Comparison of ENCODE assay signal across 29 cellular contexts in the genomic region with DNA sequence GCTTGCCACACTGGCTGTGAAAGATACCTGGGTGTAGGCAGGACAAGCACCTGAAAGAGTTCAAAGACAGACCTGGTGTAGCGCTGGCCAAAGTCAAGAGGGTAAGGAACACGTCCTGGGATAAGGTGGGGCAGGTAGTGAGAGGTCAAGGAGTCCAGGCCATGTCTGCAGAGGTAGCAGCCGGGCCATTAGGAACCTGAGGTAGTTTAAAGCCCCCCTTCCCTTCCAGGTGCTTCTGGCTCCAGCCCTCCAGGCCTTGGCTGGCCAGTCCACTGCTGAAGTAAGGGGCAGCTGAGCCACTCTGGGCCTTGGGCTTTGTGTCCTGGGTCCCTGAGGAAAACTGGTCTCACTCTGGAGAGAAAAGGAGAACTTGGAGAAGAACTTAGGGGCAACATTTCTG. TPM values are rescaled to one million over a fixed set of nuclear protein-coding genes. Genes with fewer than 3 reads are reported as not detected.
DNase-seq lines count a peak whose midpoint lies in the region; ATAC-seq and TF ChIP-seq lines count a peak whose summit lies in the region.
"Had no signal": no experiment of that assay in that cellular context is flagged by ENCODE, and none has a peak within 500 bp of the region (broad histone marks: within the 10 kb centered on the region; RNA-seq: fewer than 3 reads in every experiment).

No MANE protein-coding gene starts in this region.

- DNase-seq in IMR-90 (no peak), endothelial cell (ENCODE audit: low spot score) (no peak), trophoblast cell (no peak), testis (no peak), GM10248 (ENCODE audit: extremely low spot score) (no peak), NCI-H128 (lab: John Stamatoyannopoulos, UW; ENCODE audit: unreplicated experiment) (no peak), anterior cingulate cortex (lab: John Stamatoyannopoulos, UW) (no peak)
- DNase-seq: CD4-positive, CD25-positive, alpha-beta regulatory T cell; DMS53; H9; KBM-7; MV-4-11; NCI-H1105; NCI-H146; NCI-H1930; NCI-H446 treated with DMSO at 0.1 percent for 48 hours; NCI-H526; NCI-H82; NK-92 treated with Interleukin-12 subunit alpha and Interleukin-12 subunit beta, amount 100 ng/mL, for 24 hours; PC-3 had no signal

- H4K91ac ChIP-seq in IMR-90 (ENCODE audit: insufficient read depth, low read depth, low read length) = no peak overlapping the region
- peak overlapping the region; percentile 92 for H4K91ac ChIP-seq in trophoblast cell (ENCODE audit: low read depth, low read length)

- H4K8ac ChIP-seq in IMR-90 (ENCODE audit: low read depth in 2 of 2, low read length in 2 of 2) (no peak overlapping the region), trophoblast cell (ENCODE audit: low read depth, low read length) (peak overlapping the region; percentile 51)

- intact Hi-C loops in IMR-90 (cut with micrococcal nuclease) (no loop called here), testis (cut with DNase I; ENCODE audit: low total_unique reads) (no loop called here)

- H3K27ac Mint-ChIP-seq in endothelial cell (ENCODE audit: unreplicated experiment) = no peak overlapping the region
- H3K27ac Mint-ChIP-seq: GM23338, H9 had no signal

- H3K4me1 Mint-ChIP-seq in endothelial cell (ENCODE audit: unreplicated experiment) = peaks cover 21% of the 10 kb centered on the region
- H3K4me1 Mint-ChIP-seq: CD4-positive, CD25-positive, alpha-beta regulatory T cell had no signal

- no peak overlapping the region for H3K4me3 ChIP-seq in IMR-90 (ENCODE audit: insufficient read depth, low read depth, low read length)
- no peak overlapping the region for H3K4me3 ChIP-seq in trophoblast cell (ENCODE audit: low read depth, low read length)
- no peak overlapping the region for H3K4me3 ChIP-seq in testis
- H3K4me3 ChIP-seq: BLaER1, GM23338, SJSA1 had no signal

- H3K27ac ChIP-seq in IMR-90 (ENCODE audit: insufficient read depth, low read length) (no peak overlapping the region), trophoblast cell (ENCODE audit: low read depth, low read length) (peak overlapping the region; percentile 83), testis (peak overlapping the region; percentile 16 to 20)
- H3K27ac ChIP-seq: BLaER1 had no signal

- H3K9ac ChIP-seq in IMR-90 (ENCODE audit: low read depth, low read length) (no peak overlapping the region), trophoblast cell (ENCODE audit: low read length) (no peak overlapping the region)
- H3K9ac ChIP-seq: BLaER1 had no signal

- H3K23ac ChIP-seq in IMR-90 (ENCODE audit: low read depth, low read length) (no peak overlapping the region), trophoblast cell (ENCODE audit: low read length) (no peak overlapping the region)

- H3K9me1 ChIP-seq in IMR-90 (ENCODE audit: insufficient read depth, low read length) = peaks cover 3% of the 10 kb centered on the region; the same call in 1 of the 2 replicates

- H3K18ac ChIP-seq in IMR-90 (ENCODE audit: low read depth, low read length) (no peak overlapping the region), trophoblast cell (ENCODE audit: low read length) (peak overlapping the region; percentile 69)

- peaks cover 23% of the 10 kb centered on the region for H3K27me3 ChIP-seq in IMR-90 (ENCODE audit: control insufficient read depth, insufficient read depth, low read length)
- no peaks in the 10 kb centered on the region for H3K27me3 ChIP-seq in trophoblast cell (ENCODE audit: insufficient read depth, low read length)
- no peaks in the 10 kb centered on the region for H3K27me3 ChIP-seq in testis
- H3K27me3 ChIP-seq: BLaER1, SJSA1 had no signal

- no peak overlapping the region for H2BK120ac ChIP-seq in IMR-90 (ENCODE audit: low read depth, low read length)
- H2BK120ac ChIP-seq in trophoblast cell (ENCODE audit: insufficient read depth, low read length, poor library complexity) = peak overlapping the region; percentile 85

- H3K56ac ChIP-seq in IMR-90 (ENCODE audit: extremely low read depth, insufficient read depth, low read length) = no peak overlapping the region

- no TSS peak for BruUV-seq in IMR-90 (replicated peaks; lab: Mats Ljungman, UMichigan)

- H3K36me3 Mint-ChIP-seq in endothelial cell (ENCODE audit: low read depth, unreplicated experiment) = peaks cover 31% of the 10 kb centered on the region
- H3K36me3 Mint-ChIP-seq: CD4-positive, CD25-positive, alpha-beta regulatory T cell had no signal

- H4K12ac ChIP-seq in trophoblast cell (ENCODE audit: low read depth, low read length) = peak overlapping the region; percentile 22

- peak overlapping the region; percentile 17 for H3K4me3 Mint-ChIP-seq in endothelial cell (ENCODE audit: unreplicated experiment)
- H3K4me3 Mint-ChIP-seq: CD4-positive, CD25-positive, alpha-beta regulatory T cell; GM23338; H9 had no signal

- H2AFZ ChIP-seq in IMR-90 (replicated peaks; ENCODE audit: low read length, poor library complexity) = peak overlapping the region; percentile 8
- peak overlapping the region; percentile 27 for H2AFZ ChIP-seq in trophoblast cell (ENCODE audit: insufficient read depth, low read length, poor library complexity)
- H2AFZ ChIP-seq: GM23338 had no signal

- WGBS in IMR-90 (ENCODE audit: extremely low coverage in 2 of 2, insufficient read length in 1 of 2), 2 experiments = 88% methylated on average over 2 of the region's 3 CpGs; no CpG with 5 or more reads in 1 of the 2 experiments
- WGBS in trophoblast cell (ENCODE audit: extremely low coverage, insufficient coverage, insufficient read length) = no CpG with 5 or more reads among the region's 3 CpGs
- WGBS in testis, 2 donors = 96 to 100% methylated on average over 3 of the region's 3 CpGs

- no peaks in the 10 kb centered on the region for H4K20me1 ChIP-seq in IMR-90 (ENCODE audit: insufficient read depth, low read length)
- H4K20me1 ChIP-seq: BLaER1 had no signal

- H2BK15ac ChIP-seq in IMR-90 (ENCODE audit: low read depth, low read length) = no peak overlapping the region; the same call in 2 of the 3 replicates

- peaks cover 5% of the 10 kb centered on the region for H3K79me2 ChIP-seq in trophoblast cell (ENCODE audit: control insufficient read depth, insufficient read depth, low read length, poor library complexity)

- no peak for TF ChIP-seq POLR2A in IMR-90 (IDR thresholded peaks at IDR 0.05; ENCODE audit: low read depth, low read length)
- no peak for TF ChIP-seq POLR2A in testis (IDR thresholded peaks at IDR 0.05)

- no peak overlapping the region for H4K5ac ChIP-seq in IMR-90 (ENCODE audit: low read depth, low read length)

- H3K4ac ChIP-seq in IMR-90 (ENCODE audit: low read depth, low read length) (no peak overlapping the region), trophoblast cell (ENCODE audit: low read depth, low read length) (peak overlapping the region; percentile 41)

- in situ Hi-C loops in IMR-90 (cut with MboI; ENCODE audit: low sequenced_read_pairs) = no loop called here

- H3K4me2 ChIP-seq in IMR-90 (ENCODE audit: low read depth, low read length) (no peak overlapping the region), trophoblast cell (ENCODE audit: low read length) (no peak overlapping the region)
- H3K4me2 ChIP-seq: BLaER1, GM23338 had no signal

- dilution Hi-C loops in IMR-90 (cut with HindIII; ENCODE audit: low sequenced_read_pairs, unreplicated experiment) = no loop called here

- no peak for ATAC-seq in IMR-90 (ENCODE audit: low read depth)
- ATAC-seq: GM23338, PC-3, Right ventricle myocardium inferior had no signal

- H3K9me3 ChIP-seq in IMR-90 (ENCODE audit: control insufficient read depth, insufficient read depth, low read length) (no peaks in the 10 kb centered on the region), trophoblast cell (ENCODE audit: insufficient read depth, low read depth, low read length) (no peaks in the 10 kb centered on the region), testis (no peaks in the 10 kb centered on the region)
- H3K9me3 ChIP-seq: BLaER1, SJSA1 had no signal

- H2BK20ac ChIP-seq in IMR-90 (ENCODE audit: low read depth, low read length) = no peak overlapping the region

- no peak overlapping the region; the same call in 1 of the 2 replicates for H2AK5ac ChIP-seq in IMR-90 (ENCODE audit: low read depth, low read length)
- peak overlapping the region; percentile 85 for H2AK5ac ChIP-seq in trophoblast cell (ENCODE audit: low read length)

- no peak overlapping the region for H2AK9ac ChIP-seq in IMR-90 (replicated peaks; ENCODE audit: low read depth, low read length, poor library complexity)

- no peak for TF ChIP-seq RAD21 in IMR-90 (IDR thresholded peaks at IDR 0.05; ENCODE audit: low read length)

- CTCF ChIA-PET in IMR-90 (lab: Yijun Ruan, JAX) (no interaction called here), GM10248 (lab: Yijun Ruan, JAX) (interaction anchor here (1.2 kb wide), 2 partner anchors 15 to 17 kb away, joined by 4 to 8 read pairs; no protein-coding TSS in a partner anchor)

- H3K9me3 Mint-ChIP-seq in endothelial cell (ENCODE audit: unreplicated experiment) = no peaks in the 10 kb centered on the region
- H3K9me3 Mint-ChIP-seq: GM23338, H9 had no signal

- peak overlapping the region; percentile 90 for H2BK12ac ChIP-seq in trophoblast cell (ENCODE audit: low read length)

- TF ChIP-seq CTCF in IMR-90 (conservative IDR thresholded peaks at IDR 0.05; ENCODE audit: low read depth, low read length) = no peak
- no peak for TF ChIP-seq CTCF in endothelial cell (IDR thresholded peaks at IDR 0.05; ENCODE audit: unreplicated experiment)
- TF ChIP-seq CTCF in testis (IDR thresholded peaks at IDR 0.05) = no peak
- TF ChIP-seq CTCF in GM10248 (IDR thresholded peaks at IDR 0.05; ENCODE audit: control extremely low read depth, extremely low read depth, low read depth, missing control alignments) = no peak

- H3K36me3 ChIP-seq in IMR-90 (ENCODE audit: control insufficient read depth, insufficient read depth, low read length) (no peaks in the 10 kb centered on the region), trophoblast cell (ENCODE audit: control insufficient read depth in 1 of 2, insufficient read depth in 2 of 2, low read length in 2 of 2) (peaks cover 4 to 11% of the 10 kb centered on the region in 2 experiments), testis (ENCODE audit: low read depth, missing control alignments) (no peaks in the 10 kb centered on the region)
- H3K36me3 ChIP-seq: BLaER1, SJSA1 had no signal

- H3K14ac ChIP-seq in IMR-90 (replicated peaks; ENCODE audit: low read depth, low read length) (no peak overlapping the region), trophoblast cell (ENCODE audit: low read length) (peak overlapping the region; percentile 61)

- POLR2A ChIA-PET in IMR-90 (lab: Charles Lee; ENCODE audit: unreplicated experiment) = no interaction called here
- POLR2A ChIA-PET in GM10248 (lab: Yijun Ruan, JAX) = no interaction called here

- H3K27me3 Mint-ChIP-seq in endothelial cell (ENCODE audit: unreplicated experiment) = peaks cover 4% of the 10 kb centered on the region

- H2BK5ac ChIP-seq in IMR-90 (ENCODE audit: low read depth, low read length, poor library complexity, severe bottlenecking) = no peak overlapping the region
- peak overlapping the region; percentile 45 for H2BK5ac ChIP-seq in trophoblast cell (ENCODE audit: low read depth, low read length, poor library complexity)

- H3K4me1 ChIP-seq in IMR-90 (ENCODE audit: control insufficient read depth, insufficient read depth, low read length) (peaks cover 4% of the 10 kb centered on the region), trophoblast cell (ENCODE audit: control insufficient read depth in 1 of 2, insufficient read depth in 2 of 2, low read length in 2 of 2) (peaks cover 14 to 33% of the 10 kb centered on the region in 2 experiments), testis (no peaks in the 10 kb centered on the region)
- H3K4me1 ChIP-seq: BLaER1 had no signal

- H3K79me1 ChIP-seq in IMR-90 (ENCODE audit: low read depth in 1 of 2, low read length in 2 of 2) (no peaks in the 10 kb centered on the region), trophoblast cell (ENCODE audit: low read length) (peaks cover 21% of the 10 kb centered on the region)

RNA-seq across cellular contexts. Expression of a gene that starts 13.9 kb away (rescaled TPM):
- total RNA-seq in IMR-90 (2012; rRNA removed) (not detected in 2 replicates), endothelial cell (ENCODE audit: unreplicated experiment) (1.2 TPM), testis (10 to 100 TPM; 43.5 to 65.2 TPM)
- polyA plus RNA-seq in IMR-90 (2012; rRNA removed) (not detected in 2 replicates), testis (ENCODE audit: insufficient read depth, low read depth, low replicate concordance) (28.7 TPM)
- polyA plus RNA-seq in IMR-90 (2012; cell fraction: cytosol; rRNA removed) = not detected in 2 replicates
- polyA plus RNA-seq in IMR-90 (2012; cell fraction: nucleus; rRNA removed; ENCODE audit: low replicate concordance) = not detected in 2 replicates
- 0.31 and 0.32 TPM in 2 replicates for polyA plus RNA-seq in trophoblast cell (2013)
- total RNA-seq: CD4-positive, CD25-positive, alpha-beta regulatory T cell; Daoy; LHCN-M2; MCF 10A; PC-3; Right ventricle myocardium inferior; RPMI7951; SJSA1 had no signal
- polyA plus RNA-seq: AG04450; CD4-positive, CD25-positive, alpha-beta regulatory T cell; GM23338 had no signal

Comparison
In these comparisons a context has a peak if more than half of its experiments do, and no peak if none do; other contexts are left out.
1. RNA of a gene that starts 13.9 kb away (total RNA-seq): 43.5 to 65.2 TPM in testis; 1.2 TPM in endothelial cell (single experiment) and not detected in IMR-90; every median in the first group is over 10 times any median in the second.